Comparison of ENCODE assay signal across 8 cellular contexts in genomic region chr19:37719111-37719926, GRCh38. TPM values are rescaled to one million over a fixed set of nuclear protein-coding genes. Genes with fewer than 3 reads are reported as not detected.
A peak's percentile ranks its signal among the peaks of the same experiment; 100 is the strongest.
DNase-seq lines count a peak whose midpoint lies in the region; ATAC-seq, FAIRE-seq and TF ChIP-seq lines count a peak whose summit lies in the region.

Gene ZNF607, minus strand, starts transcription at chr19:37719761. Its CDS starts 8,143 bp downstream, at chr19:37711618.

- peaks cover 0 to 30% of the 10 kb centered on the region in 2 experiments; a peak in 2 of 4 replicates for H3K79me2 ChIP-seq in H1 (ENCODE audit: control insufficient read depth in 1 of 2, insufficient read depth in 2 of 2, low read length in 2 of 2)

- H3K79me1 ChIP-seq in H1 (ENCODE audit: low read depth, low read length), result no peaks in the 10 kb centered on the region
- peaks cover 12% of the 10 kb centered on the region for H3K79me1 ChIP-seq in mesenchymal stem cell (replicated peaks; ENCODE audit: low read length, poor library complexity, severe bottlenecking)

- H3K4me1 ChIP-seq in H1 (replicated peaks in 1 of 4; ENCODE audit: control insufficient read depth in 3 of 4, insufficient read depth in 4 of 4, low read length in 3 of 4), result peaks cover 0 to 9% (median under 1%) of the 10 kb centered on the region in 4 experiments; a peak in 2 of 7 replicates
- H3K4me1 ChIP-seq in mesenchymal stem cell (ENCODE audit: control insufficient read depth, insufficient read depth, low read depth, low read length), result no peaks in the 10 kb centered on the region

- H2BK15ac ChIP-seq in H1 (ENCODE audit: low read length), result no peak within 1 kb of the TSS
- H2BK15ac ChIP-seq in mesenchymal stem cell (ENCODE audit: low read depth, poor library complexity, severe bottlenecking), result peak within 1 kb of the TSS; percentile 44

- H3K23me2 ChIP-seq in H1 (ENCODE audit: low read depth, low read length), result peaks cover 2% of the 10 kb centered on the region

- H3K18ac ChIP-seq in H1 (ENCODE audit: extremely low read depth, low read length) (no peak within 1 kb of the TSS), mesenchymal stem cell (ENCODE audit: low read depth in 1 of 2, low read length in 2 of 2) (peak within 1 kb of the TSS; percentile 61 to 79)

- no peak within 1 kb of the TSS for H3K56ac ChIP-seq in H1 (replicated peaks; ENCODE audit: insufficient read length, low read depth, low read length)

- no peak within 1 kb of the TSS for H2BK20ac ChIP-seq in H1 (ENCODE audit: low read length)

- H3K4ac ChIP-seq in H1 (replicated peaks; ENCODE audit: insufficient read length, low read depth, low read length) (no peak within 1 kb of the TSS), mesenchymal stem cell (ENCODE audit: low read depth in 1 of 2, low read length in 2 of 2) (peak within 1 kb of the TSS; percentile 0 to 64)

- peak; percentile 69 for TF ChIP-seq POLR2A in GM19099 (IDR thresholded peaks at IDR 0.05; ENCODE audit: extremely low read depth, insufficient read length, low read depth)
- peak in 1 of 2 experiments; percentile 64; a peak in 2 of 3 replicates for TF ChIP-seq POLR2A in H1 (IDR thresholded peaks at IDR 0.05; ENCODE audit: control extremely low read depth in 1 of 2, low read depth in 2 of 2, low read length in 2 of 2)

- no peak within 1 kb of the TSS for H4K91ac ChIP-seq in H1 (replicated peaks; ENCODE audit: insufficient read length, low read length)
- no peak within 1 kb of the TSS for H4K91ac ChIP-seq in mesenchymal stem cell (ENCODE audit: low read length)

- no peak within 1 kb of the TSS for H2BK12ac ChIP-seq in H1 (ENCODE audit: low read depth, low read length)
- H2BK12ac ChIP-seq in mesenchymal stem cell (ENCODE audit: low read length in 2 of 2), result no peak within 1 kb of the TSS

- no peaks in the 10 kb centered on the region for H3K27me3 ChIP-seq in H1 (replicated peaks in 1 of 4; ENCODE audit: control insufficient read depth in 3 of 4, extremely low read depth in 1 of 4, insufficient read depth in 3 of 4, low read length in 3 of 4)
- no peaks in the 10 kb centered on the region for H3K27me3 ChIP-seq in mesenchymal stem cell (ENCODE audit: control insufficient read depth in 1 of 2, insufficient read depth in 1 of 2, low read length in 2 of 2)

- POLR2A ChIA-PET in H1 (lab: Charles Lee; ENCODE audit: partially characterized antibody), result interaction anchor here (0.9 to 1.5 kb wide), 2 partner anchors 23 to 61 kb away, joined by 3 to 6 read pairs; partner anchors contain the start of gene ZNF573

- peak; percentile 59 to 85 (median 81) for TF ChIP-seq CTCF in H1 (IDR thresholded peaks at IDR 0.05; ENCODE audit: control extremely low read depth in 1 of 3, insufficient read depth in 1 of 3, low read depth in 1 of 3, low read length in 3 of 3)

- CTCF ChIA-PET in H1 (lab: Charles Lee; ENCODE audit: partially characterized antibody), result interaction anchor here (0.6 to 2.1 kb wide), 5 partner anchors 13 to 166 kb away, joined by 3 to 6 read pairs (median 4); no protein-coding TSS in a partner anchor

- H3K9me3 ChIP-seq in H1 (ENCODE audit: insufficient read depth in 2 of 2, low read depth in 1 of 2, low read length in 1 of 2), result no peaks in the 10 kb centered on the region
- peaks cover 37% of the 10 kb centered on the region for H3K9me3 ChIP-seq in mesenchymal stem cell (ENCODE audit: control insufficient read depth, low read length)

- no peak for TF ChIP-seq EP300 in H1 (IDR thresholded peaks at IDR 0.05; ENCODE audit: borderline replicate concordance in 1 of 2, low read depth in 2 of 2, low read length in 2 of 2)

- H2BK5ac ChIP-seq in H1 (ENCODE audit: low read depth, low read length) (no peak within 1 kb of the TSS), mesenchymal stem cell (ENCODE audit: low read depth, low read length, poor library complexity, severe bottlenecking) (no peak within 1 kb of the TSS)

- H3K4me3 ChIP-seq in H1 (ENCODE audit: extremely low read depth in 1 of 4, insufficient read depth in 2 of 4, low read depth in 3 of 4, low read length in 4 of 4) (peak within 1 kb of the TSS; percentile 82 to 93 (median 89)), mesenchymal stem cell (ENCODE audit: insufficient read depth in 1 of 2, low read depth in 1 of 2, low read length in 2 of 2) (peak within 1 kb of the TSS; percentile 80 to 88)

- H3K36me3 ChIP-seq in H1 (ENCODE audit: control insufficient read depth in 2 of 4, insufficient read depth in 4 of 4, low read length in 3 of 4), result peaks cover 0 to 7% (median 0%) of the 10 kb centered on the region in 4 experiments; a peak in 2 of 8 replicates
- peaks cover 0 to 6% of the 10 kb centered on the region in 2 experiments for H3K36me3 ChIP-seq in mesenchymal stem cell (ENCODE audit: control insufficient read depth in 1 of 2, insufficient read depth in 2 of 2, low read depth in 1 of 2, low read length in 2 of 2)

- H3K27ac ChIP-seq in H1 (ENCODE audit: low read depth, low read length) (no peak within 1 kb of the TSS), mesenchymal stem cell (ENCODE audit: low read length, poor library complexity, severe bottlenecking) (peak within 1 kb of the TSS; percentile 26)

- H2AK5ac ChIP-seq in H1 (ENCODE audit: low read depth, low read length), result no peak within 1 kb of the TSS
- no peak within 1 kb of the TSS for H2AK5ac ChIP-seq in mesenchymal stem cell (ENCODE audit: low read length, severe bottlenecking)

- peak within 1 kb of the TSS; percentile 68 for H4K8ac ChIP-seq in H1 (ENCODE audit: extremely low read depth, insufficient read depth, low read length)
- peak within 1 kb of the TSS; percentile 52 for H4K8ac ChIP-seq in mesenchymal stem cell (ENCODE audit: low read length)

- H3K4me2 ChIP-seq in H1 (ENCODE audit: insufficient read depth in 1 of 2, low read depth in 2 of 2, low read length in 2 of 2) (peak within 1 kb of the TSS; percentile 72 to 82), mesenchymal stem cell (ENCODE audit: low read length, poor library complexity, severe bottlenecking) (peak within 1 kb of the TSS; percentile 86)

- peak within 1 kb of the TSS; percentile 80 for H2AFZ ChIP-seq in H1 (ENCODE audit: low read length)
- peak within 1 kb of the TSS; percentile 91 for H2AFZ ChIP-seq in mesenchymal stem cell (ENCODE audit: low read depth, low read length)

- peaks cover 0 to 2% of the 10 kb centered on the region in 2 experiments for H4K20me1 ChIP-seq in H1 (replicated peaks in 1 of 2; ENCODE audit: control insufficient read depth in 1 of 2, insufficient read depth in 2 of 2, low read length in 2 of 2)

- DNase-seq in AML-193 (lab: John Stamatoyannopoulos, UW) (peak; percentile 79 to 83), NCI-H526 treated with DMSO at 0.1 percent for 48 hours (lab: John Stamatoyannopoulos, UW) (peak; percentile 97), H1 (ENCODE audit: low read depth in 1 of 2, low spot score in 2 of 2) (peak; percentile 94 to 96), mesenchymal stem cell (peak; percentile 88)
- DNase-seq in activated CD8-positive, alpha-beta memory T cell treated with anti-CD3 and anti-CD28 coated beads for 24 hours, result peak; percentile 93
- peak; percentile 63 for DNase-seq in stimulated activated CD8-positive, alpha-beta memory T cell treated with anti-CD3 and anti-CD28 coated beads, Interleukin-12 subunit alpha, Interleukin-12 subunit beta, amount 100 ng/mL, for 24 hours (ENCODE audit: extremely low read depth)

- 2% methylated on average over 51 of the region's 54 CpGs; no CpG with 5 or more reads in 1 of the 2 experiments for WGBS in H1 (ENCODE audit: extremely low coverage in 1 of 2, insufficient coverage in 1 of 2, insufficient read length in 1 of 2, insufficient replicate concordance in 2 of 2, low coverage in 1 of 2, low lambda C conversion rate in 2 of 2, missing lambda C conversion rate in 1 of 2), 2 experiments
- under 1% methylated on average over 54 of the region's 54 CpGs for WGBS in mesenchymal stem cell

- no peak within 1 kb of the TSS for H4K5ac ChIP-seq in H1 (ENCODE audit: insufficient read length, low read depth, low read length)

- H3K23ac ChIP-seq in H1 (ENCODE audit: insufficient read length), result no peak within 1 kb of the TSS
- H3K23ac ChIP-seq in mesenchymal stem cell (ENCODE audit: low read length in 2 of 2), result no peak within 1 kb of the TSS

- ATAC-seq in HG03432 (IDR thresholded peaks at IDR 0.05; ENCODE audit: unreplicated experiment), result peak; percentile 93

- H3K14ac ChIP-seq in H1 (ENCODE audit: insufficient read length) (no peak within 1 kb of the TSS), mesenchymal stem cell (ENCODE audit: low read length in 2 of 2) (no peak within 1 kb of the TSS)

- no peak within 1 kb of the TSS for H2BK120ac ChIP-seq in H1 (replicated peaks; ENCODE audit: low read depth, low read length)
- H2BK120ac ChIP-seq in mesenchymal stem cell (ENCODE audit: low read depth, low read length), result no peak within 1 kb of the TSS

- H3K9ac ChIP-seq in H1 (replicated peaks in 1 of 4; ENCODE audit: extremely low read depth in 1 of 4, low read depth in 3 of 4, low read length in 3 of 4) (peak within 1 kb of the TSS; percentile 54 to 73 (median 58); a peak in 6 of 7 replicates), mesenchymal stem cell (ENCODE audit: low read length) (peak within 1 kb of the TSS; percentile 88)

- peak; percentile 56 to 66 for TF ChIP-seq RAD21 in H1 (IDR thresholded peaks at IDR 0.05 in 1 of 2, conservative IDR thresholded peaks at IDR 0.05 in 1 of 2; ENCODE audit: low read depth in 2 of 2, low read length in 2 of 2)

- FAIRE-seq in H1 (lab: Jason Lieb, UNC), result peak; percentile 99

TF ChIP-seq in H1, 55 proteins besides CTCF, POLR2A, EP300 and RAD21 (continues in another document):
- TF ChIP-seq BRCA1 (IDR thresholded peaks at IDR 0.05; ENCODE audit: low read depth, low read length), result no peak
- no peak; the same call in 1 of the 2 replicates for TF ChIP-seq E2F6 (IDR thresholded peaks at IDR 0.05)
- no peak for TF ChIP-seq CBX5 (IDR thresholded peaks at IDR 0.05; ENCODE audit: low read depth, low read length)
- TF ChIP-seq HDAC6 (IDR thresholded peaks at IDR 0.05; ENCODE audit: low read depth, low read length), result no peak
- TF ChIP-seq PHF8 (conservative IDR thresholded peaks at IDR 0.05; ENCODE audit: low read depth, low read length), result peak; percentile 65

RNA-seq across cellular contexts. Expression of gene ZNF607, which starts in this region (rescaled TPM):
- 15.9 and 17.4 TPM in 2 replicates for total RNA-seq in H1 (2021; fragmentation: NEBNext Ultra II Directional; extraction: Animal tissue kit (Norgen Biotek cat#: 25700))
- polyA plus RNA-seq in H1 (2011; rRNA removed), result 5.9 and 6.7 TPM in 2 replicates
- 6.7 TPM for polyA plus RNA-seq in H1 (2011; cell fraction: cytosol; rRNA removed)
- polyA plus RNA-seq in H1 (2011; cell fraction: nucleus; rRNA removed), result 7.9 TPM
- polyA plus RNA-seq in H1 (2012, experiment 1 of 2), result 8.5 to 11.0 TPM (median 9.3 TPM) in 4 replicates
- polyA plus RNA-seq in H1 (2012, experiment 2 of 2), result 1.4 TPM
- polyA plus RNA-seq in H1 (2013, experiment 1 of 2), result 4.8 TPM
- polyA plus RNA-seq in H1 (2013, experiment 2 of 2), result 4.9 TPM
- 17.5 and 17.9 TPM in 2 replicates for polyA minus RNA-seq in H1 (2011; rRNA and poly(A)+ RNA removed)
- 8.5 TPM for polyA minus RNA-seq in H1 (2011; cell fraction: cytosol; rRNA and poly(A)+ RNA removed)
- polyA minus RNA-seq in H1 (2011; cell fraction: nucleus; rRNA and poly(A)+ RNA removed), result 7.1 TPM
- 1.7 TPM for polyA plus RNA-seq in mesenchymal stem cell (2013, experiment 1 of 2)
- 1.9 TPM for polyA plus RNA-seq in mesenchymal stem cell (2013, experiment 2 of 2)
